ENCODE assay signal across 24 cellular contexts in the genomic region with DNA sequence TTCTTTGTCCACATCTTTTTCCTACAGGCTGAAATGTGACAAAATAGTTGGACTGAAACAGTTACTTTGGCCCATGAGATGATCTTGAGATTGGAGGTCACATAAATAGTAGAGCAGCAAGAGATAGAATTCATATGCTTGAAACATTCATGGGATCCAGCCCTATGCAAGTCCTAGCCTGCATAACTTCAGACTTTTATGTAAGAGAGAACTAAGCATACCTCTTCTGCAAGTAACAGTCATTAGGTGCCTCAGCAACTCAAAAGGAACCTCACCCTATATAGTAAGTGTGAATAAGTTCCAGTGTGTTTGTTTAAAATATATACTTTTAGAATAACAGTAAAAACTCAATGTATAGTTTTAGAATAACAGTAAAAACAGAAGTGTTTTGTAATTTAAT.
"Had no signal": no experiment of that assay in that cellular context is flagged by ENCODE, and none has a peak within 500 bp of the region (broad histone marks: within the 10 kb centered on the region; RNA-seq: fewer than 3 reads in every experiment).

No MANE protein-coding gene starts in this region.

- H3K36me3 ChIP-seq: SJSA1 had no signal

- FAIRE-seq: RCC 7860 had no signal

- H3K27me3 ChIP-seq: SJSA1 had no signal

- H3K4me1 ChIP-seq: SJSA1 had no signal

- DNase-seq: IMR-90, Kasumi-1, MV-4-11, NCI-H1092, NCI-H1105 treated with DMSO at 0.1 percent for 48 hours, NCI-H1417 treated with DMSO at 0.1 percent for 48 hours, NCI-H146, NCI-H1694 treated with DMSO at 0.1 percent for 48 hours, NCI-H2029, NCI-H2081 treated with DMSO at 0.1 percent for 48 hours, NCI-H2171, NCI-H226, NCI-H446, NCI-H510A, NCI-H524 treated with DMSO at 0.1 percent for 48 hours, NCI-H69, NCI-H774, Right ventricle myocardium superior, RPMI8226, SIG-M5 had no signal

- H3K27ac ChIP-seq: KMS-11, SJSA1, SK-N-MC had no signal

- H3K4me3 ChIP-seq: SJSA1, SK-N-MC had no signal
